9 cellular contexts compared by ENCODE assay signal in genomic region chr11:71537977-71538934, GRCh38. TPM values are rescaled to one million over a fixed set of nuclear protein-coding genes. Genes with fewer than 3 reads are reported as not detected.
"Had no signal": no experiment of that assay in that cellular context is flagged by ENCODE, and none has a peak within 500 bp of the region (broad histone marks: within the 10 kb centered on the region; RNA-seq: fewer than 3 reads in every experiment).

KRTAP5-8 (plus strand) TSS chr11:71538025; CDS start chr11:71538056, 31 bp downstream.

RNA-seq across cellular contexts. Expression of gene KRTAP5-8, which starts in this region (rescaled TPM):
- total RNA-seq: activated CD4-positive, alpha-beta T cell treated with anti-CD3 and anti-CD28 coated beads, Interleukin-2, amount 10 ng/mL, durations not matched to agents 24 days and 14 days; activated naive CD4-positive, alpha-beta T cell treated with anti-CD3 and anti-CD28 coated beads, Interleukin-2, amount 50 U/mL, for 72 hours; activated T-cell treated with anti-CD3 and anti-CD28 coated beads, Interleukin-2, amount 50 U/mL, for 4 hours; ascending aorta; M059J; NCI-H460; PC-9; RPMI7951; T-cell had no signal
